ENCODE assay signal across 21 cellular contexts in the genomic region with DNA sequence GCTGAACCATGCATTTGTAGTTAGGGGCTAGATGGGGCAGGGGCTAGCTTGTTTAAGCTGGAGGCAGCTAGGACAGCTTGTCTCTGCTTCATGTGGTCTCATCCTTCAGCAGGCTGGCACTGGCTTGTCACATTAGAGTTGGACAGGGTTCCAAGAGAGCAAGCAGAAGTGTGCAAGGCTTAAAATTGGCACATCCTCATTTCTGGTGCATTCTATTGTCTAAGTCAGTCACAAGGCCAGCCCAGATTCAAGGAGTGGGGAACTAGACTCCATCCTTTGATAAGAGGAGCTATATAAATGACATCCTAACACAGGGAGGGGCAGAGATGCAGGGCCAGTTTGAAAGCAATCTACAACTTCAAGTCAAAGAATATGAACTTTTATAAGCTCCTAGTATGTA.
"Had no signal": no experiment of that assay in that cellular context is flagged by ENCODE, and none has a peak within 500 bp of the region (broad histone marks: within the 10 kb centered on the region; RNA-seq: fewer than 3 reads in every experiment).

No MANE protein-coding gene starts in this region.

- H3K27me3 Mint-ChIP-seq: activated B cell treated with CpG ODN at 0.5 μM for 24 hours; activated CD8-positive, alpha-beta T cell treated with anti-CD3 and anti-CD28 coated beads for 36 hours; central memory CD8-positive, alpha-beta T cell had no signal

- H3K36me3 ChIP-seq: neutrophil had no signal

- H3K27me3 ChIP-seq: neutrophil had no signal

- H3K27ac ChIP-seq: coronary artery, neutrophil had no signal

- H3K4me1 Mint-ChIP-seq: activated B cell treated with CpG ODN at 0.5 μM for 24 hours; brain; central memory CD8-positive, alpha-beta T cell; natural killer cell had no signal

- ATAC-seq: activated CD8-positive, alpha-beta T cell treated with anti-CD3 and anti-CD28 coated beads for 36 hours; activated T-cell treated with anti-CD3 and anti-CD28 coated beads, Interleukin-2, amount 50 U/mL, for 4 hours; natural killer cell had no signal

- H3K27ac Mint-ChIP-seq: activated B cell treated with CpG ODN at 0.5 μM for 24 hours; activated CD8-positive, alpha-beta T cell treated with anti-CD3 and anti-CD28 coated beads for 36 hours; activated naive CD4-positive, alpha-beta T cell treated with anti-CD3 and anti-CD28 coated beads for 36 hours; brain; natural killer cell had no signal

- H3K9me3 Mint-ChIP-seq: activated CD8-positive, alpha-beta T cell treated with anti-CD3 and anti-CD28 coated beads for 36 hours; activated naive CD4-positive, alpha-beta T cell treated with anti-CD3 and anti-CD28 coated beads for 36 hours; activated T-cell treated with anti-CD3 and anti-CD28 coated beads, Interleukin-2, amount 50 U/mL, for 4 hours; central memory CD8-positive, alpha-beta T cell; natural killer cell had no signal

- H3K9me3 ChIP-seq: neutrophil had no signal

- H3K36me3 Mint-ChIP-seq: brain, natural killer cell had no signal

- H3K4me3 Mint-ChIP-seq: activated B cell treated with CpG ODN at 0.5 μM for 24 hours; activated CD8-positive, alpha-beta T cell treated with anti-CD3 and anti-CD28 coated beads for 36 hours; activated naive CD4-positive, alpha-beta T cell treated with anti-CD3 and anti-CD28 coated beads for 36 hours; activated T-cell treated with anti-CD3 and anti-CD28 coated beads, Interleukin-2, amount 50 U/mL, for 4 hours; brain; central memory CD8-positive, alpha-beta T cell; natural killer cell had no signal

- DNase-seq: activated B cell treated with CpG ODN at 0.5 μM for 24 hours; activated CD4-positive, alpha-beta T cell treated with anti-CD3 and anti-CD28 coated beads for 4 hours; activated CD8-positive, alpha-beta memory T cell treated with anti-CD3 and anti-CD28 coated beads, Interleukin-2, amount 50 U/mL, for 4 hours; activated CD8-positive, alpha-beta T cell treated with anti-CD3 and anti-CD28 coated beads for 36 hours; activated naive CD4-positive, alpha-beta T cell treated with anti-CD3 and anti-CD28 coated beads for 36 hours; activated T-cell treated with anti-CD3 and anti-CD28 coated beads, Interleukin-2, amount 50 U/mL, for 4 hours; foreskin melanocyte; mesendoderm; natural killer cell; posterior cingulate gyrus; stimulated activated CD4-positive, alpha-beta T cell treated with anti-CD3 and anti-CD28 coated beads, Interleukin-12 subunit alpha, Interleukin-12 subunit beta, amount 100 ng/mL, for 4 hours; stimulated activated CD4-positive, alpha-beta T cell treated with anti-CD3 and anti-CD28 coated beads, Interleukin-1b, Interleukin-23, amount 100 ng/mL, for 48 hours; stimulated activated CD8-positive, alpha-beta memory T cell treated with anti-CD3 and anti-CD28 coated beads, Interleukin-4, amount 100 ng/mL, for 48 hours; stimulated activated naive CD4-positive, alpha-beta T cell; SW 1271 had no signal

- FAIRE-seq: keratinocyte, TTC549 had no signal

- H3K4me3 ChIP-seq: coronary artery had no signal
